Comparison of ENCODE assay signal across 24 cellular contexts in genomic region chr3:8966150-8966819, GRCh38.
"Had no signal": no experiment of that assay in that cellular context is flagged by ENCODE, and none has a peak within 500 bp of the region (broad histone marks: within the 10 kb centered on the region; RNA-seq: fewer than 3 reads in every experiment).

No MANE protein-coding gene starts in this region.

- H3K36me3 ChIP-seq: ascending aorta, gastrocnemius medialis, heart right ventricle, sigmoid colon, spleen, tibial artery, vagina had no signal

- H3K27ac ChIP-seq: ascending aorta, gastrocnemius medialis, heart right ventricle, parathyroid adenoma, sigmoid colon, spleen, tibial artery had no signal

- H3K4me3 ChIP-seq: ascending aorta, gastrocnemius medialis, heart right ventricle, sigmoid colon, spleen, tibial artery, vagina had no signal

- H3K79me2 ChIP-seq: parathyroid adenoma had no signal

- H3K4me3 Mint-ChIP-seq: activated B cell treated with CpG ODN at 0.5 μM for 24 hours; activated CD8-positive, alpha-beta T cell treated with anti-CD3 and anti-CD28 coated beads for 36 hours; activated naive CD4-positive, alpha-beta T cell treated with anti-CD3 and anti-CD28 coated beads, Interleukin-2, amount 10 ng/mL, durations not matched to agents 7 days and 5 days; memory B cell; stimulated activated memory B cell treated with anti-CD40 and anti-IgM and Interleukin-4, amounts not matched to agents 10 μg/mL and 1 μg/mL and 100 μg/mL, for 72 hours had no signal

- H3K27ac Mint-ChIP-seq: activated B cell treated with CpG ODN at 0.5 μM for 24 hours; activated CD8-positive, alpha-beta T cell treated with anti-CD3 and anti-CD28 coated beads for 36 hours; activated naive CD4-positive, alpha-beta T cell treated with anti-CD3 and anti-CD28 coated beads, Interleukin-2, amount 10 ng/mL, durations not matched to agents 7 days and 5 days; activated T-helper 2 cell treated with anti-CD3 and anti-CD28 coated beads, Interferon-gamma antibody, Interleukin-2, Interleukin-4, amounts not matched to agents 10 μg/mL and 5 μg/mL and 100 μg/mL, durations not matched to agents 14 hours and 24 hours and 36 hours; immature natural killer cell; memory B cell; stimulated activated memory B cell treated with anti-CD40 and anti-IgM and Interleukin-4, amounts not matched to agents 10 μg/mL and 1 μg/mL and 100 μg/mL, for 72 hours had no signal

- H3K9me3 ChIP-seq: ascending aorta, gastrocnemius medialis, heart right ventricle, sigmoid colon, spleen, tibial artery, vagina had no signal

- FAIRE-seq: endometrium, TTC549 had no signal

- H3K36me3 Mint-ChIP-seq: activated naive CD4-positive, alpha-beta T cell treated with anti-CD3 and anti-CD28 coated beads, Interleukin-2, amount 10 ng/mL, durations not matched to agents 7 days and 5 days; immature natural killer cell; naive thymus-derived CD8-positive, alpha-beta T cell; stimulated activated memory B cell treated with anti-CD40 and anti-IgM and Interleukin-4, amounts not matched to agents 10 μg/mL and 1 μg/mL and 100 μg/mL, for 72 hours had no signal

- H3K27me3 ChIP-seq: ascending aorta, gastrocnemius medialis had no signal

- DNase-seq: activated B cell treated with CpG ODN at 0.5 μM for 24 hours; activated CD4-positive, alpha-beta T cell treated with anti-CD3 and anti-CD28 coated beads for 48 hours; activated CD8-positive, alpha-beta T cell treated with anti-CD3 and anti-CD28 coated beads for 36 hours; activated naive CD4-positive, alpha-beta T cell treated with anti-CD3 and anti-CD28 coated beads, Interleukin-2, amount 10 ng/mL, durations not matched to agents 7 days and 5 days; activated T-cell treated with anti-CD3 and anti-CD28 coated beads, Interleukin-2, amount 50 U/mL, for 1 hour; cortex of kidney; gastrocnemius medialis; heart right ventricle; immature natural killer cell; kidney glomerular epithelial cell; left ventricle myocardium superior; naive thymus-derived CD8-positive, alpha-beta T cell; sigmoid colon; spleen; stimulated activated CD4-positive, alpha-beta T cell treated with anti-CD3 and anti-CD28 coated beads, Interleukin-4, amount 100 ng/mL, for 4 hours; tibial artery had no signal

- ATAC-seq: activated CD8-positive, alpha-beta T cell treated with anti-CD3 and anti-CD28 coated beads for 36 hours; gastrocnemius medialis; heart right ventricle; left ventricle myocardium superior; naive thymus-derived CD8-positive, alpha-beta T cell; stimulated activated memory B cell treated with anti-CD40 and anti-IgM and Interleukin-4, amounts not matched to agents 10 μg/mL and 1 μg/mL and 100 μg/mL, for 72 hours had no signal

- H3K9ac ChIP-seq: parathyroid adenoma had no signal

- H3K9me3 Mint-ChIP-seq: activated B cell treated with CpG ODN at 0.5 μM for 24 hours; activated CD8-positive, alpha-beta T cell treated with anti-CD3 and anti-CD28 coated beads for 36 hours; activated naive CD4-positive, alpha-beta T cell treated with anti-CD3 and anti-CD28 coated beads, Interleukin-2, amount 10 ng/mL, durations not matched to agents 7 days and 5 days; activated T-helper 2 cell treated with anti-CD3 and anti-CD28 coated beads, Interferon-gamma antibody, Interleukin-2, Interleukin-4, amounts not matched to agents 10 μg/mL and 5 μg/mL and 100 μg/mL, durations not matched to agents 14 hours and 24 hours and 36 hours; immature natural killer cell; memory B cell; naive thymus-derived CD8-positive, alpha-beta T cell; stimulated activated memory B cell treated with anti-CD40 and anti-IgM and Interleukin-4, amounts not matched to agents 10 μg/mL and 1 μg/mL and 100 μg/mL, for 72 hours had no signal
